Comparison of ENCODE assay signal across 20 cellular contexts in genomic region chr17:44797809-44798208, GRCh38. TPM values are rescaled to one million over a fixed set of nuclear protein-coding genes. Genes with fewer than 3 reads are reported as not detected.
A peak's percentile ranks its signal among the peaks of the same experiment; 100 is the strongest.
DNase-seq lines count a peak whose midpoint lies in the region; TF ChIP-seq lines count a peak whose summit lies in the region.
"Had no signal": no experiment of that assay in that cellular context is flagged by ENCODE, and none has a peak within 500 bp of the region (broad histone marks: within the 10 kb centered on the region; RNA-seq: fewer than 3 reads in every experiment).

No MANE protein-coding gene starts in this region.

- DNase-seq in EH (ENCODE audit: low read depth), result peak; percentile 52
- peak; percentile 36 for DNase-seq in astrocyte of the hippocampus (ENCODE audit: low read depth, low spot score)
- no peak for DNase-seq in left ventricle myocardium inferior
- no peak for DNase-seq in prostate gland (ENCODE audit: low spot score)
- no peak for DNase-seq in epidermal melanocyte (ENCODE audit: insufficient read length, low spot score)
- DNase-seq in head of caudate nucleus, result no peak
- DNase-seq in stimulated activated CD4-positive, alpha-beta T cell treated with anti-CD3 and anti-CD28 coated beads, Interleukin-12 subunit alpha, Interleukin-12 subunit beta, amount 100 ng/mL, for 4 hours, result no peak
- DNase-seq in HuH-7 (ENCODE audit: low spot score), result no peak
- DNase-seq: activated CD8-positive, alpha-beta T cell treated with anti-CD3 and anti-CD28 coated beads, Interleukin-2, amount 10 ng/mL, durations not matched to agents 7 days and 5 days; anterior cingulate cortex; effector memory CD4-positive, alpha-beta T cell; gastrocnemius medialis; GOT3; kidney; NCI-H1417 treated with DMSO at 0.1 percent for 48 hours; NCI-H345; stimulated activated CD4-positive, alpha-beta T cell treated with anti-CD3 and anti-CD28 coated beads, Interleukin-4, amount 100 ng/mL, for 1 hour had no signal

- no peak for TF ChIP-seq POLR2A in prostate gland (IDR thresholded peaks at IDR 0.05)

- intact Hi-C loops in left ventricle myocardium inferior (cut with micrococcal nuclease) (no loop called here), prostate gland (cut with DNase I) (no loop called here), head of caudate nucleus (cut with DNase I) (no loop called here)

- WGBS in prostate gland, result 70% methylated on average over 11 of the region's 11 CpGs

- H3K36me3 ChIP-seq in left ventricle myocardium inferior (peaks cover 7% of the 10 kb centered on the region), prostate gland (no peaks in the 10 kb centered on the region)
- H3K36me3 ChIP-seq: gastrocnemius medialis had no signal

- H3K4me1 ChIP-seq in left ventricle myocardium inferior, result peaks cover 79% of the 10 kb centered on the region
- H3K4me1 ChIP-seq in prostate gland (replicated peaks), result no peaks in the 10 kb centered on the region

- H3K4me3 ChIP-seq in left ventricle myocardium inferior, result peak overlapping the region; percentile 43
- H3K4me3 ChIP-seq in prostate gland, result no peak overlapping the region
- H3K4me3 ChIP-seq: gastrocnemius medialis, SK-N-MC had no signal

- TF ChIP-seq CTCF in left ventricle myocardium inferior (IDR thresholded peaks at IDR 0.05; ENCODE audit: borderline replicate concordance) (no peak), prostate gland (IDR thresholded peaks at IDR 0.05) (no peak)

- H3K9me3 ChIP-seq in left ventricle myocardium inferior (replicated peaks) (no peaks in the 10 kb centered on the region), prostate gland (no peaks in the 10 kb centered on the region)
- H3K9me3 ChIP-seq: gastrocnemius medialis had no signal

- H3K27me3 ChIP-seq in left ventricle myocardium inferior (ENCODE audit: low read depth) (no peaks in the 10 kb centered on the region), prostate gland (replicated peaks; ENCODE audit: insufficient read depth) (no peaks in the 10 kb centered on the region)
- H3K27me3 ChIP-seq: gastrocnemius medialis had no signal

- H3K27ac ChIP-seq in left ventricle myocardium inferior (replicated peaks), result peak overlapping the region; percentile 86
- H3K27ac ChIP-seq in prostate gland, result peak overlapping the region; percentile 14 to 51

RNA-seq across cellular contexts. Expression of gene GJC1, which starts 32.3 kb away (rescaled TPM):
- total RNA-seq in left ventricle myocardium inferior (18.8 TPM), prostate gland (10 to 100 TPM in 1 of 2 donors, 1 to 10 TPM in 1; 5.3 to 18.3 TPM)

RNA-seq across cellular contexts. Expression of gene ADAM11, which starts 39.0 kb away (rescaled TPM):
- 7.3 TPM for total RNA-seq in left ventricle myocardium inferior
- 1 to 10 TPM in 1 of 2 donors, under 1 TPM in 1; 0.64 to 3.5 TPM for total RNA-seq in prostate gland

RNA-seq across cellular contexts. Expression of gene HIGD1B, which starts 49.9 kb away (rescaled TPM):
- total RNA-seq in left ventricle myocardium inferior, result 18.3 TPM
- total RNA-seq in prostate gland, result not detected
- total RNA-seq: activated CD8-positive, alpha-beta T cell treated with anti-CD3 and anti-CD28 coated beads, Interleukin-2, amount 10 ng/mL, durations not matched to agents 7 days and 5 days; activated T-helper 2 cell treated with anti-CD3 and anti-CD28 coated beads, Interferon-gamma antibody, Interleukin-2, Interleukin-4, amounts not matched to agents 10 μg/mL and 5 μg/mL and 100 μg/mL, durations not matched to agents 14 hours and 24 hours and 36 hours; myocyte had no signal

Comparison
In these comparisons a context has a peak if more than half of its experiments do, and no peak if none do; other contexts are left out.
1. DNase-seq: peak in EH (single experiment) and astrocyte of the hippocampus (single experiment); none in left ventricle myocardium inferior (single experiment), prostate gland (single experiment), epidermal melanocyte (single experiment), head of caudate nucleus (0 of 42), stimulated activated CD4-positive, alpha-beta T cell treated with anti-CD3 and anti-CD28 coated beads, Interleukin-12 subunit alpha, Interleukin-12 subunit beta, amount 100 ng/mL, for 4 hours (single experiment) and HuH-7 (single experiment).
2. RNA of gene HIGD1B, which starts 49.9 kb away (total RNA-seq): 18.3 TPM in left ventricle myocardium inferior (single experiment); not detected in prostate gland; every median in the first group is over 10 times any median in the second.